10 cellular contexts compared by ENCODE assay signal in genomic region chr15:64507845-64508244, GRCh38. TPM values are rescaled to one million over a fixed set of nuclear protein-coding genes. Genes with fewer than 3 reads are reported as not detected.
DNase-seq lines count a peak whose midpoint lies in the region; ATAC-seq and TF ChIP-seq lines count a peak whose summit lies in the region.
"Had no signal": no experiment of that assay in that cellular context is flagged by ENCODE, and none has a peak within 500 bp of the region (broad histone marks: within the 10 kb centered on the region; RNA-seq: fewer than 3 reads in every experiment).

No MANE protein-coding gene starts in this region.

- H3K27me3 ChIP-seq in Karpas-422 (ENCODE audit: low read length) (no peaks in the 10 kb centered on the region), dorsolateral prefrontal cortex (no peaks in the 10 kb centered on the region), spleen (replicated peaks in 1 of 7) (no peaks in the 10 kb centered on the region)

- ATAC-seq in GM18498 (IDR thresholded peaks at IDR 0.05; ENCODE audit: unreplicated experiment) (peak; percentile 7), HG03469 (IDR thresholded peaks at IDR 0.05; ENCODE audit: unreplicated experiment) (no peak)

- no peak overlapping the region for H2AFZ ChIP-seq in Karpas-422 (ENCODE audit: low read length)

- peaks cover 95% of the 10 kb centered on the region for H3K79me2 ChIP-seq in Karpas-422 (ENCODE audit: low read length)

- no peak for TF ChIP-seq POLR2A in spleen (IDR thresholded peaks at IDR 0.05)

- no peaks in the 10 kb centered on the region for H4K20me1 ChIP-seq in Karpas-422 (ENCODE audit: insufficient read depth, low read depth, low read length)

- intact Hi-C loops in dorsolateral prefrontal cortex (cut with DNase I) = no loop called here
- intact Hi-C loops in spleen (cut with DNase I; ENCODE audit: low total_unique reads) = no loop called here
- intact Hi-C loops in head of caudate nucleus (cut with DNase I) = no loop called here

- peak overlapping the region; percentile 54; the same call in 1 of the 2 replicates for H3K9ac ChIP-seq in Karpas-422 (ENCODE audit: low read length)

- TF ChIP-seq CTCF in dorsolateral prefrontal cortex (IDR thresholded peaks at IDR 0.05 in 54 of 56, conservative IDR thresholded peaks at IDR 0.05 in 2 of 56; ENCODE audit: low read depth in 1 of 56, partially characterized antibody in 56 of 56) = no peak
- TF ChIP-seq CTCF in spleen (IDR thresholded peaks at IDR 0.05 in 8 of 11, conservative IDR thresholded peaks at IDR 0.05 in 3 of 11) = no peak

- H3K9me2 ChIP-seq in Karpas-422 (replicated peaks; ENCODE audit: insufficient read depth, low read length) = no peaks in the 10 kb centered on the region

- DNase-seq in Karpas-422 = no peak
- no peak for DNase-seq in dorsolateral prefrontal cortex
- DNase-seq in spleen = no peak
- DNase-seq in head of caudate nucleus = no peak
- DNase-seq in amniotic stem cell (lab: John Stamatoyannopoulos, UW) = no peak
- DNase-seq in H4 (ENCODE audit: low spot score) = no peak
- DNase-seq: H9, NCI-H774 had no signal

- H3K27ac ChIP-seq in Karpas-422 (ENCODE audit: low read length) (peak overlapping the region; percentile 77), dorsolateral prefrontal cortex (peak overlapping the region in 57 of 59 donors; percentile 0 to 84 (median 74)), spleen (peak overlapping the region in 7 of 8 donors; percentile 33 to 71 (median 63))

- H3K4me3 ChIP-seq in Karpas-422 (ENCODE audit: low read length) (no peak overlapping the region), dorsolateral prefrontal cortex (no peak overlapping the region), spleen (no peak overlapping the region)

- 36 to 67% (median 42%) methylated on average over 2 of the region's 2 CpGs for WGBS in spleen, 5 donors

- H3K4me1 ChIP-seq in Karpas-422 (ENCODE audit: low read length) (peaks cover 67% of the 10 kb centered on the region), spleen (peaks cover 34 to 85% (median 56%) of the 10 kb centered on the region in 6 donors)

- peak overlapping the region; percentile 57 for H3K4me2 ChIP-seq in Karpas-422 (ENCODE audit: low read depth, low read length, poor library complexity, severe bottlenecking)

- peaks cover 24% of the 10 kb centered on the region; the same call in 1 of the 2 replicates for H3K36me3 ChIP-seq in Karpas-422 (ENCODE audit: insufficient read depth, low read length)
- H3K36me3 ChIP-seq in spleen = peaks cover 0 to 18% (median 2%) of the 10 kb centered on the region in 6 donors

- no peaks in the 10 kb centered on the region for H3K9me3 ChIP-seq in Karpas-422 (ENCODE audit: low read length)
- no peaks in the 10 kb centered on the region for H3K9me3 ChIP-seq in spleen

RNA-seq across cellular contexts. Expression of gene ZNF609, which starts 47.5 kb away (rescaled TPM):
- total RNA-seq in Karpas-422 (2014; rRNA removed; shearing (Covaris generic); ENCODE audit: low replicate concordance) = 26.7 and 29.6 TPM in 2 replicates
- total RNA-seq in dorsolateral prefrontal cortex (10 to 100 TPM; 38.6 to 68.4 (median 55.0) TPM), spleen (10 to 100 TPM; 35.8 to 55.7 (median 43.9) TPM)
- 1 to 10 TPM; 2.4 to 6.9 (median 2.9) TPM for polyA plus RNA-seq in spleen
- 9.0 and 11.0 TPM in 2 replicates for total RNA-seq in H4 (2014; rRNA removed; shearing (Covaris generic))
